Comparison of ENCODE assay signal across 4 cellular contexts in the genomic region with DNA sequence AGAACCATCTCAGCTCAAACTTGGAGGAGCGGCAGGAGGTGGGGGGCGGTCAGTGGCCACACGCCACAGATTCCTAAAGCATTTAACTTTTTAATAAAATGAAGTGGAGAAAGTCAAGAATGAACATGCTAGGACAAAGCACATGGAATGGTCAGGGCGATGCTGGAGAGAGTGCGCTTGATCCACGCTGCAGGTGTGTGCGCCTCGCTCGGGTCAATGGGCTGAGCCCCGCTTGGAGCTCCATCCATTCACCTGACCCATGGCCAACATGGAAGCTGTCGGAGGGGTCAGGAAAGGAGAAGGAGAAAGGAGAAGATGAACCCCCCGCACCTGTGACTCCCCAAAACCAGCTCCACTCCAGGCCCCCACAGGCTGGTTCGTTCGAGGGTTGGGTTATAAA.
"Had no signal": no experiment of that assay in that cellular context is flagged by ENCODE, and none has a peak within 500 bp of the region (broad histone marks: within the 10 kb centered on the region; RNA-seq: fewer than 3 reads in every experiment).

No MANE protein-coding gene starts in this region.

- H2AFZ ChIP-seq: GM23248 had no signal

- H3K4me3 Mint-ChIP-seq: H9 had no signal

- H3K27ac ChIP-seq: GM23248 had no signal

- H3K9me3 Mint-ChIP-seq: H9 had no signal

- DNase-seq: GM23248, H9, HCEC 1CT, IMR-90 had no signal

- H3K4me3 ChIP-seq: GM23248 had no signal
